ENCODE assay signal across 3 cellular contexts in the genomic region with DNA sequence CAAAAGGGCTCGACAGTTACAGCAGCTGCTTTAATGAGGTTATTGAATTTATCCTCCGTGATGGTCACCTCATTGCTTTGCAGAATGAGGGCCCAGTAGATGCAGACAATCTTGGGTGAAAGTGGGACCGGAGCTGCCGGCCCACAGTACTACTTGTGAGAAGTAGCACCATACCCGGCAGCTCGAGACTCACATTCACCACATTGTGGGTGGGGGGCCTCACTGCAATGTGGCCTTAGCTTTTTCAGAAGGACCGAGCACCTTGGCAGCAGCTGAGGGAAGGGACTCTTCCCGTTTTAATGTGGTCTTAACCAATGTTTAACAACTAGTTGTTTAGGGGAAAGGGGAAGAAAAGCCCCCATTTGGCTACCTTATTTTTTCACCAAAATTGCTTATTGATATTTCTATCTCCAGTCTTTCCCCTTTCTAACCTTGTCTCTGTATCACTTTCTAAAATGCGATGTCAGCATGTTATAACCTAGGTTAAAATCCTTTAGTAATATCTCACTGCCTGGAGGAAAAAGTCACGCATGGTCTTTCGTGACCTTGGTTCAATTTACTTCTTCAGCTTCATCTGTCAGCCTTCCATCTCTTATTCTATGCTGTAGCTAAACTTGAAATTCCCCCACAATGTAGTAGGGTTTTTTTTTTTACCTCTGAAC.
TF ChIP-seq lines count a peak whose summit lies in the region.

No MANE protein-coding gene starts in this region.

TF ChIP-seq in HepG2, 621 proteins besides CTCF, POLR2A, EP300 and RAD21:
- peak; percentile 72 to 83 for TF ChIP-seq MAFK (conservative IDR thresholded peaks at IDR 0.05 in 1 of 2, IDR thresholded peaks at IDR 0.05 in 1 of 2; ENCODE audit: low read length in 2 of 2)
- peak; percentile 68 for TF ChIP-seq MAFF (IDR thresholded peaks at IDR 0.05; ENCODE audit: low read depth, low read length)
- no peak for TF ChIP-seq EZH2 (conservative IDR thresholded peaks at IDR 0.05; ENCODE audit: low read depth, low read length)

TF ChIP-seq in A549, 52 proteins besides CTCF, POLR2A, EP300 and RAD21:
- TF ChIP-seq EHMT2 (IDR thresholded peaks at IDR 0.05; ENCODE audit: low read depth) (no peak), MAFK (IDR thresholded peaks at IDR 0.05; ENCODE audit: partially characterized antibody) (peak; percentile 71), ZNF302 (CRISPR knock-in tag; IDR thresholded peaks at IDR 0.05) (no peak)
TF ChIP-seq in A549: peak in this region for 1.

TF ChIP-seq in K562, 482 proteins besides CTCF, POLR2A, EP300 and RAD21:
- TF ChIP-seq C11orf30 (IDR thresholded peaks at IDR 0.05; ENCODE audit: low read depth) (peak; percentile 27; the same call in 1 of the 2 replicates), ZNF316 (IDR thresholded peaks at IDR 0.05) (peak; percentile 61; the same call in 1 of the 2 replicates), MAFF (IDR thresholded peaks at IDR 0.05; ENCODE audit: low read length) (peak; percentile 65), MAFK (IDR thresholded peaks at IDR 0.05; ENCODE audit: low read length) (peak; percentile 65), BCL6 (CRISPR knock-in tag; IDR thresholded peaks at IDR 0.05) (no peak), MAFG (tag; conservative IDR thresholded peaks at IDR 0.05) (peak; percentile 49; the same call in 1 of the 2 replicates), GATA2 (CRISPR knock-in tag; IDR thresholded peaks at IDR 0.05) (no peak)
